ENCODE assay signal across 8 cellular contexts in genomic region chr14:24006497-24006871, GRCh38. TPM values are rescaled to one million over a fixed set of nuclear protein-coding genes. Genes with fewer than 3 reads are reported as not detected.
DNase-seq lines count a peak whose midpoint lies in the region; ATAC-seq, FAIRE-seq and TF ChIP-seq lines count a peak whose summit lies in the region.
"Not testable (repeated sequence)": the region's sequence is repeated elsewhere in the genome, so short reads cannot be mapped to it uniquely, and the experiment has no call there.

No MANE protein-coding gene starts in this region.

- H3K79me2 ChIP-seq in KMS-11 (ENCODE audit: insufficient read depth, low read depth); endothelial cell of umbilical vein (ENCODE audit: control insufficient read depth, insufficient read depth, low read length): not testable (repeated sequence)

- H3K27me3 ChIP-seq in KMS-11 (ENCODE audit: insufficient read depth, low read depth); endothelial cell of umbilical vein (ENCODE audit: control insufficient read depth in 2 of 2, insufficient read depth in 2 of 2, low read length in 2 of 2); lower lobe of right lung (ENCODE audit: low read depth): not testable (repeated sequence)

- not testable (repeated sequence) for DNase-seq in AG04449 (ENCODE audit: low read depth, low spot score); activated CD4-positive, alpha-beta memory T cell treated with anti-CD3 and anti-CD28 coated beads, Interleukin-2, amount 10 ng/mL, durations not matched to agents 7 days and 5 days; endothelial cell of umbilical vein (ENCODE audit: low read depth, low spot score); lower lobe of right lung

- BruUV-seq in endothelial cell of umbilical vein (replicated peaks; lab: Mats Ljungman, UMichigan): not testable (repeated sequence)

- ATAC-seq in GM18868 (IDR thresholded peaks at IDR 0.05; ENCODE audit: unreplicated experiment) (peak; percentile 33), HG02588 (IDR thresholded peaks at IDR 0.05; ENCODE audit: unreplicated experiment) (peak; percentile 48), lower lobe of right lung (peak; percentile 58 to 75)

- CTCF ChIA-PET in AG04449 (lab: Yijun Ruan, JAX); activated CD4-positive, alpha-beta memory T cell treated with anti-CD3 and anti-CD28 coated beads, Interleukin-2, amount 10 ng/mL, durations not matched to agents 7 days and 5 days (lab: Charles Lee); endothelial cell of umbilical vein (lab: Charles Lee): not testable (repeated sequence)

- peak overlapping the region; percentile 43 for H3K4me3 ChIP-seq in AG04449 (ENCODE audit: low read depth, low read length)
- H3K4me3 ChIP-seq in KMS-11 (IDR thresholded peaks at IDR 0.05; ENCODE audit: insufficient read depth, low read depth, low read length); endothelial cell of umbilical vein (replicated peaks in 1 of 3; ENCODE audit: insufficient read depth in 1 of 3, low read depth in 1 of 3, low read length in 3 of 3): not testable (repeated sequence)
- peak overlapping the region; percentile 59 for H3K4me3 ChIP-seq in lower lobe of right lung
- H3K4me3 ChIP-seq in skin epidermis: peak overlapping the region in 6 of 7 experiments; percentile 28 to 64 (median 42)

- H3K4me1 ChIP-seq in KMS-11 (ENCODE audit: low read depth, poor library complexity, severe bottlenecking); endothelial cell of umbilical vein (ENCODE audit: control insufficient read depth, extremely low read depth, insufficient read depth, low read length); lower lobe of right lung: not testable (repeated sequence)

- not testable (repeated sequence) for FAIRE-seq in endothelial cell of umbilical vein (lab: Jason Lieb, UNC)

- H3K36me3 Mint-ChIP-seq in activated CD4-positive, alpha-beta memory T cell treated with anti-CD3 and anti-CD28 coated beads, Interleukin-2, amount 10 ng/mL, durations not matched to agents 7 days and 5 days (ENCODE audit: low read depth): peaks cover 11% of the 10 kb centered on the region

- H3K9me3 Mint-ChIP-seq in activated CD4-positive, alpha-beta memory T cell treated with anti-CD3 and anti-CD28 coated beads, Interleukin-2, amount 10 ng/mL, durations not matched to agents 7 days and 5 days: not testable (repeated sequence)

- H3K4me3 Mint-ChIP-seq in activated CD4-positive, alpha-beta memory T cell treated with anti-CD3 and anti-CD28 coated beads, Interleukin-2, amount 10 ng/mL, durations not matched to agents 7 days and 5 days: peak overlapping the region; percentile 49

- intact Hi-C loops in endothelial cell of umbilical vein (cut with micrococcal nuclease); lower lobe of right lung (cut with DNase I): not testable (repeated sequence)

- not testable (repeated sequence) for H3K9me3 ChIP-seq in endothelial cell of umbilical vein (replicated peaks; ENCODE audit: control insufficient read depth, insufficient read depth, low read length); lower lobe of right lung

- not testable (repeated sequence) for H3K9me1 ChIP-seq in endothelial cell of umbilical vein (replicated peaks; ENCODE audit: control insufficient read depth, extremely low read depth, insufficient read depth, low read length)

- not testable (repeated sequence) for TF ChIP-seq CTCF in AG04449 (IDR thresholded peaks at IDR 0.05; ENCODE audit: insufficient read depth, low read length, missing control alignments); KMS-11 (conservative IDR thresholded peaks at IDR 0.05; ENCODE audit: low read depth, low read length); endothelial cell of umbilical vein (IDR thresholded peaks at IDR 0.05; ENCODE audit: extremely low read depth in 1 of 2, insufficient read depth in 1 of 2, low read depth in 1 of 2, low read length in 2 of 2); lower lobe of right lung (IDR thresholded peaks at IDR 0.05)

- dilution Hi-C loops in endothelial cell of umbilical vein (cut with MboI; ENCODE audit: extremely low pct_ligation_motif_present, low sequenced_read_pairs): not testable (repeated sequence)

- POLR2A ChIA-PET in AG04449 (lab: Yijun Ruan, JAX); activated CD4-positive, alpha-beta memory T cell treated with anti-CD3 and anti-CD28 coated beads, Interleukin-2, amount 10 ng/mL, durations not matched to agents 7 days and 5 days (lab: Charles Lee); endothelial cell of umbilical vein (lab: Charles Lee): not testable (repeated sequence)

- H2AFZ ChIP-seq in KMS-11 (ENCODE audit: low read depth) (peak overlapping the region; percentile 54; the same call in 1 of the 2 replicates), endothelial cell of umbilical vein (ENCODE audit: low read depth, low read length) (peak overlapping the region; percentile 83)

- H4K20me1 ChIP-seq in KMS-11 (ENCODE audit: insufficient read depth); endothelial cell of umbilical vein (replicated peaks; ENCODE audit: control insufficient read depth, extremely low read depth, insufficient read depth, low read length): not testable (repeated sequence)

- peak overlapping the region; percentile 15; the same call in 1 of the 2 replicates for H3K9ac ChIP-seq in KMS-11
- H3K9ac ChIP-seq in endothelial cell of umbilical vein (replicated peaks; ENCODE audit: extremely low read depth, insufficient read depth, low read length): not testable (repeated sequence)

- not testable (repeated sequence) for TF ChIP-seq POLR2A in endothelial cell of umbilical vein (IDR thresholded peaks at IDR 0.05; ENCODE audit: low read depth, low read length)

- H3K36me3 ChIP-seq in KMS-11 (ENCODE audit: insufficient read depth); endothelial cell of umbilical vein (ENCODE audit: control insufficient read depth in 2 of 2, extremely low read depth in 1 of 2, insufficient read depth in 2 of 2, low read length in 2 of 2); lower lobe of right lung: not testable (repeated sequence)

- H3K4me1 Mint-ChIP-seq in activated CD4-positive, alpha-beta memory T cell treated with anti-CD3 and anti-CD28 coated beads, Interleukin-2, amount 10 ng/mL, durations not matched to agents 7 days and 5 days: peaks cover 37% of the 10 kb centered on the region

- not testable (repeated sequence) for H3K27ac ChIP-seq in KMS-11; endothelial cell of umbilical vein (ENCODE audit: insufficient read depth, low read depth, low read length); lower lobe of right lung
- H3K27ac ChIP-seq in skin epidermis: peak overlapping the region in 13 of 21 experiments; percentile 37 to 77 (median 67)

- H3K27me3 Mint-ChIP-seq in activated CD4-positive, alpha-beta memory T cell treated with anti-CD3 and anti-CD28 coated beads, Interleukin-2, amount 10 ng/mL, durations not matched to agents 7 days and 5 days: not testable (repeated sequence)

- H3K4me2 ChIP-seq in KMS-11: not testable (repeated sequence)
- peak overlapping the region; percentile 31 for H3K4me2 ChIP-seq in endothelial cell of umbilical vein (ENCODE audit: insufficient read depth, low read length)

- H3K27ac Mint-ChIP-seq in activated CD4-positive, alpha-beta memory T cell treated with anti-CD3 and anti-CD28 coated beads, Interleukin-2, amount 10 ng/mL, durations not matched to agents 7 days and 5 days: not testable (repeated sequence)

RNA-seq across cellular contexts. Expression of gene DHRS4L2, which starts 17.8 kb away (rescaled TPM):
- 10 to 100 TPM; 18.3 to 20.2 TPM for total RNA-seq in activated CD4-positive, alpha-beta memory T cell treated with anti-CD3 and anti-CD28 coated beads, Interleukin-2, amount 10 ng/mL, durations not matched to agents 7 days and 5 days
- total RNA-seq in endothelial cell of umbilical vein (18.5 and 20.7 TPM in 2 replicates), lower lobe of right lung (19.4 TPM)
- polyA plus RNA-seq in endothelial cell of umbilical vein: 18.2 and 21.9 TPM in 2 replicates
- 24.0 and 26.1 TPM in 2 replicates for polyA plus RNA-seq in endothelial cell of umbilical vein (2011; cell fraction: cytosol; rRNA removed)
- 11.4 and 15.6 TPM in 2 replicates for polyA plus RNA-seq in endothelial cell of umbilical vein (2011; cell fraction: nucleus; rRNA removed)
- 18.6 and 20.4 TPM in 2 replicates for polyA plus RNA-seq in endothelial cell of umbilical vein (2012)
- 10.1 and 12.2 TPM in 2 replicates for polyA minus RNA-seq in endothelial cell of umbilical vein
- 30.6 TPM for polyA minus RNA-seq in endothelial cell of umbilical vein (2011; cell fraction: cytosol; rRNA and poly(A)+ RNA removed)
- 2.6 and 3.9 TPM in 2 replicates for polyA minus RNA-seq in endothelial cell of umbilical vein (2011; cell fraction: nucleus; rRNA and poly(A)+ RNA removed)

RNA-seq across cellular contexts. Expression of gene CARMIL3, which starts 45.3 kb away (rescaled TPM):
- total RNA-seq in activated CD4-positive, alpha-beta memory T cell treated with anti-CD3 and anti-CD28 coated beads, Interleukin-2, amount 10 ng/mL, durations not matched to agents 7 days and 5 days: 1 to 10 TPM; 3.7 to 4.2 TPM
- total RNA-seq in endothelial cell of umbilical vein (not detected in 2 replicates), lower lobe of right lung (0.95 TPM)
- 0.03 and 0.08 TPM in 2 replicates for polyA plus RNA-seq in endothelial cell of umbilical vein
- 0.01 TPM in 1 of 2 replicates, not detected in the other for polyA plus RNA-seq in endothelial cell of umbilical vein (2011; cell fraction: cytosol; rRNA removed)
- 0.22 and 0.36 TPM in 2 replicates for polyA plus RNA-seq in endothelial cell of umbilical vein (2011; cell fraction: nucleus; rRNA removed)
- 0.04 TPM in 1 of 2 replicates, not detected in the other for polyA plus RNA-seq in endothelial cell of umbilical vein (2012)
- 0.05 TPM in 1 of 2 replicates, not detected in the other for polyA minus RNA-seq in endothelial cell of umbilical vein
- not detected for polyA minus RNA-seq in endothelial cell of umbilical vein (2011; cell fraction: cytosol; rRNA and poly(A)+ RNA removed)
- polyA minus RNA-seq in endothelial cell of umbilical vein (2011; cell fraction: nucleus; rRNA and poly(A)+ RNA removed): 0.14 TPM in 1 of 2 replicates, not detected in the other

RNA-seq across cellular contexts. Expression of gene DHRS4, which starts 52.9 kb away (rescaled TPM):
- total RNA-seq in activated CD4-positive, alpha-beta memory T cell treated with anti-CD3 and anti-CD28 coated beads, Interleukin-2, amount 10 ng/mL, durations not matched to agents 7 days and 5 days: 10 to 100 TPM; 17.6 to 19.0 TPM
- total RNA-seq in endothelial cell of umbilical vein (19.2 and 24.4 TPM in 2 replicates), lower lobe of right lung (35.4 TPM)
- 24.9 and 32.0 TPM in 2 replicates for polyA plus RNA-seq in endothelial cell of umbilical vein
- polyA plus RNA-seq in endothelial cell of umbilical vein (2011; cell fraction: cytosol; rRNA removed): 29.1 and 32.5 TPM in 2 replicates
- 15.4 and 16.7 TPM in 2 replicates for polyA plus RNA-seq in endothelial cell of umbilical vein (2011; cell fraction: nucleus; rRNA removed)
- 24.4 and 25.2 TPM in 2 replicates for polyA plus RNA-seq in endothelial cell of umbilical vein (2012)
- 6.3 and 9.5 TPM in 2 replicates for polyA minus RNA-seq in endothelial cell of umbilical vein
- 14.2 TPM for polyA minus RNA-seq in endothelial cell of umbilical vein (2011; cell fraction: cytosol; rRNA and poly(A)+ RNA removed)
- 4.5 and 5.0 TPM in 2 replicates for polyA minus RNA-seq in endothelial cell of umbilical vein (2011; cell fraction: nucleus; rRNA and poly(A)+ RNA removed)
